In the genomic region with DNA sequence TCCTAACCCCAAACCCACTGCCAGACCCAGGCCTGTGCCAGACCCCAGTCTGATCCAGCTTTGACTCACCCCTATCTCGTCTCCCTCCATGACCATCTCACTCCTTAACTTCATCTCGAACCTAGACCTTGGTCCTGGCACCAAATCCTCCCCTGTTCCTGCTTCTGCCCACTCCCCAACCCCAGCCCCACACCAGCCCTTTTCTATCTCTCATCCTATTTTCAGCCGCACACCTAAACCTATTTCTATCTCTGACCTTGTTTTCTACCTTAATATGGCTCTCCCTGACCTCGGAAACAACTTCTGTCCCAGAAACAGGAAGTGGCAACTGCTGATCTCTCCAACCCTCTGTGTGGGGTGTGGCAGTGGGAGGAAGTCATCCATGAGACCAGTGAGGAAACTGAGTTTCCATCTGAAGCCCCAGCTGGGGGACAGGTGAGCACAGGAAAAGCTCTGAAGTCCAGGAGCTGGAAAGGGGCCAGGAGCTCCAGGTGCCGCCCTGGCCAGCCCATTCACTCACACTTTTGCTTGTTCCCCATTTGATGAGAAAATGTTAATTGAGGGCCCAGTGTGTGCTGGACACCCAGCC, we compare ENCODE assay signal across 11 cellular contexts. TPM values are rescaled to one million over a fixed set of nuclear protein-coding genes. Genes with fewer than 3 reads are reported as not detected.
DNase-seq lines count a peak whose midpoint lies in the region; ATAC-seq, FAIRE-seq and TF ChIP-seq lines count a peak whose summit lies in the region.
"Had no signal": no experiment of that assay in that cellular context is flagged by ENCODE, and none has a peak within 500 bp of the region (broad histone marks: within the 10 kb centered on the region; RNA-seq: fewer than 3 reads in every experiment).

No MANE protein-coding gene starts in this region.

- DNase-seq in right lobe of liver: no peak
- DNase-seq in HepG2 (ENCODE audit: low spot score): no peak
- peak; percentile 79 for DNase-seq in NOMO-1 treated with DMSO at 0.1 percent for 48 hours (lab: John Stamatoyannopoulos, UW; ENCODE audit: unreplicated experiment)
- DNase-seq in activated naive CD8-positive, alpha-beta T cell treated with anti-CD3 and anti-CD28 coated beads, Interleukin-2, amount 10 ng/mL, durations not matched to agents 7 days and 5 days: no peak
- DNase-seq in prostate gland (ENCODE audit: low spot score): no peak
- DNase-seq in NCI-H2171 treated with DMSO at 0.1 percent for 48 hours (lab: John Stamatoyannopoulos, UW): no peak
- DNase-seq: heart left ventricle had no signal

- no TSS peak for BruUV-seq in HepG2 (replicated peaks; lab: Mats Ljungman, UMichigan)

- TF ChIP-seq POLR2A in right lobe of liver (IDR thresholded peaks at IDR 0.05) (no peak), HepG2 (IDR thresholded peaks at IDR 0.05; ENCODE audit: insufficient read depth in 1 of 2, low read depth in 2 of 2, low read length in 2 of 2) (no peak), prostate gland (IDR thresholded peaks at IDR 0.05) (no peak)

- TF ChIP-seq RAD21 in HepG2 (CRISPR knock-in tag; IDR thresholded peaks at IDR 0.05): no peak

- WGBS in right lobe of liver (ENCODE audit: insufficient coverage, low coverage, low lambda C conversion rate, missing lambda C conversion rate): 49% methylated on average over 3 of the region's 5 CpGs
- WGBS in HepG2 (ENCODE audit: low lambda C conversion rate): 18% methylated on average over 5 of the region's 5 CpGs
- WGBS in thymus: 48% methylated on average over 5 of the region's 5 CpGs
- 88% methylated on average over 5 of the region's 5 CpGs for WGBS in prostate gland

- no peak overlapping the region for H2AFZ ChIP-seq in HepG2 (ENCODE audit: low read length)

- H3K4me3 Mint-ChIP-seq in activated naive CD8-positive, alpha-beta T cell treated with anti-CD3 and anti-CD28 coated beads, Interleukin-2, amount 10 ng/mL, durations not matched to agents 7 days and 5 days: peak overlapping the region; percentile 77

- no peaks in the 10 kb centered on the region for H3K79me2 ChIP-seq in HepG2 (ENCODE audit: insufficient read depth, low read length)

- no peak for TF ChIP-seq CTCF in right lobe of liver (IDR thresholded peaks at IDR 0.05)
- no peak for TF ChIP-seq CTCF in HepG2 (CRISPR knock-in tag; IDR thresholded peaks at IDR 0.05)
- no peak for TF ChIP-seq CTCF in prostate gland (IDR thresholded peaks at IDR 0.05)

- intact Hi-C loops in right lobe of liver (cut with DNase I): no loop called here
- intact Hi-C loops in HepG2 (cut with micrococcal nuclease; ENCODE audit: unreplicated experiment): no loop called here
- intact Hi-C loops in prostate gland (cut with DNase I): no loop called here

- H3K9ac ChIP-seq in HepG2 (ENCODE audit: insufficient read depth, low read depth, low read length): no peak overlapping the region

- no peak overlapping the region for H3K4me2 ChIP-seq in HepG2 (ENCODE audit: low read depth, low read length)

- H3K9me3 Mint-ChIP-seq in activated naive CD8-positive, alpha-beta T cell treated with anti-CD3 and anti-CD28 coated beads, Interleukin-2, amount 10 ng/mL, durations not matched to agents 7 days and 5 days: no peaks in the 10 kb centered on the region

- FAIRE-seq in HepG2 (lab: Jason Lieb, UNC): no peak

- H3K27me3 ChIP-seq in right lobe of liver: no peaks in the 10 kb centered on the region
- peaks cover 10 to 44% of the 10 kb centered on the region in 2 experiments; a peak in 4 of 5 replicates for H3K27me3 ChIP-seq in HepG2 (ENCODE audit: control insufficient read depth in 1 of 2, insufficient read depth in 2 of 2, low read length in 2 of 2)
- H3K27me3 ChIP-seq in thymus (ENCODE audit: control insufficient read depth, insufficient read depth): no peaks in the 10 kb centered on the region
- no peaks in the 10 kb centered on the region for H3K27me3 ChIP-seq in prostate gland (replicated peaks; ENCODE audit: insufficient read depth)

- in situ Hi-C loops in HepG2 (cut with HindIII; ENCODE audit: extremely low pct_ligation_motif_present, low pct_unique_long_range_greater_than_20kb): no loop called here

- H3K36me3 ChIP-seq in right lobe of liver: no peaks in the 10 kb centered on the region
- H3K36me3 ChIP-seq in HepG2 (replicated peaks in 1 of 2; ENCODE audit: control insufficient read depth in 1 of 2, insufficient read depth in 2 of 2, low read length in 2 of 2): no peaks in the 10 kb centered on the region
- H3K36me3 ChIP-seq in thymus (ENCODE audit: control insufficient read depth, insufficient read depth): no peaks in the 10 kb centered on the region
- H3K36me3 ChIP-seq in prostate gland: no peaks in the 10 kb centered on the region
- H3K36me3 ChIP-seq: heart left ventricle, thoracic aorta had no signal

- TF ChIP-seq EP300 in HepG2 (IDR thresholded peaks at IDR 0.05; ENCODE audit: low read depth in 2 of 2, low read length in 2 of 2) (no peak), HepG2 (CRISPR knock-in tag; IDR thresholded peaks at IDR 0.05; ENCODE audit: borderline replicate concordance) (no peak)

- ATAC-seq in right lobe of liver (peak; percentile 23 to 48 (median 33)), HepG2 (no peak), HG03520 (IDR thresholded peaks at IDR 0.05; ENCODE audit: unreplicated experiment) (no peak)
- peak; percentile 73 for ATAC-seq in activated naive CD8-positive, alpha-beta T cell treated with anti-CD3 and anti-CD28 coated beads, Interleukin-2, amount 10 ng/mL, durations not matched to agents 7 days and 5 days (ENCODE audit: low read depth)
- ATAC-seq: heart left ventricle had no signal

- H3K4me1 ChIP-seq in right lobe of liver (no peaks in the 10 kb centered on the region), HepG2 (ENCODE audit: insufficient read depth, low read length) (no peaks in the 10 kb centered on the region), thymus (ENCODE audit: control insufficient read depth, insufficient read depth, low read length) (peaks cover 9% of the 10 kb centered on the region), prostate gland (replicated peaks) (no peaks in the 10 kb centered on the region)

- POLR2A ChIA-PET in HepG2 (lab: Yijun Ruan, JAX): no interaction called here
- POLR2A ChIA-PET in activated naive CD8-positive, alpha-beta T cell treated with anti-CD3 and anti-CD28 coated beads, Interleukin-2, amount 10 ng/mL, durations not matched to agents 7 days and 5 days (lab: Charles Lee): interaction anchor here (0.6 to 3.2 kb wide), 5 partner anchors 17 to 76 kb away, joined by 3 to 16 read pairs (median 3); a partner anchor contains a TSS

- H3K27ac ChIP-seq in right lobe of liver: no peak overlapping the region
- H3K27ac ChIP-seq in HepG2 (ENCODE audit: extremely low read length, insufficient read depth, low read length): no peak overlapping the region
- peak overlapping the region; percentile 47 for H3K27ac ChIP-seq in thymus (ENCODE audit: low read depth)
- no peak overlapping the region for H3K27ac ChIP-seq in prostate gland
- H3K27ac ChIP-seq: heart left ventricle, thoracic aorta had no signal

- H3K4me1 Mint-ChIP-seq in activated naive CD8-positive, alpha-beta T cell treated with anti-CD3 and anti-CD28 coated beads, Interleukin-2, amount 10 ng/mL, durations not matched to agents 7 days and 5 days: peaks cover 43% of the 10 kb centered on the region

- H3K27me3 Mint-ChIP-seq in activated naive CD8-positive, alpha-beta T cell treated with anti-CD3 and anti-CD28 coated beads, Interleukin-2, amount 10 ng/mL, durations not matched to agents 7 days and 5 days: peaks cover 4% of the 10 kb centered on the region

- no peaks in the 10 kb centered on the region for H3K36me3 Mint-ChIP-seq in activated naive CD8-positive, alpha-beta T cell treated with anti-CD3 and anti-CD28 coated beads, Interleukin-2, amount 10 ng/mL, durations not matched to agents 7 days and 5 days

- CTCF ChIA-PET in HepG2 (lab: Yijun Ruan, JAX; ENCODE audit: low intra/inter-chr PET ratio, low total read pairs): no interaction called here

- peak overlapping the region; percentile 88 for H3K27ac Mint-ChIP-seq in activated naive CD8-positive, alpha-beta T cell treated with anti-CD3 and anti-CD28 coated beads, Interleukin-2, amount 10 ng/mL, durations not matched to agents 7 days and 5 days

- H4K20me1 ChIP-seq in HepG2 (ENCODE audit: insufficient read depth, low read length): no peaks in the 10 kb centered on the region

- H3K4me3 ChIP-seq in right lobe of liver (no peak overlapping the region), HepG2 (replicated peaks in 1 of 3; ENCODE audit: insufficient read depth in 1 of 3, low read depth in 2 of 3, low read length in 3 of 3) (no peak overlapping the region), thymus (ENCODE audit: low read length) (no peak overlapping the region), prostate gland (no peak overlapping the region)
- H3K4me3 ChIP-seq: heart left ventricle, thoracic aorta had no signal

- H3K9me3 ChIP-seq in right lobe of liver (no peaks in the 10 kb centered on the region), HepG2 (ENCODE audit: low read length) (no peaks in the 10 kb centered on the region), thymus (ENCODE audit: control insufficient read depth) (no peaks in the 10 kb centered on the region), prostate gland (no peaks in the 10 kb centered on the region)
- H3K9me3 ChIP-seq: heart left ventricle, thoracic aorta had no signal

RNA-seq across cellular contexts. Expression of a gene that starts 13.7 kb away (rescaled TPM):
- total RNA-seq in right lobe of liver: not detected
- not detected in 2 replicates for total RNA-seq in HepG2 (2016; rRNA removed; fragmentation: Illumina TruSeq; extraction: Trizol)
- total RNA-seq in HepG2 (2016; cell fraction: cytosol; rRNA removed; fragmentation: Illumina TruSeq; extraction: Trizol; ENCODE audit: low read depth): not detected in 2 replicates
- not detected in 2 replicates for total RNA-seq in HepG2 (2016; cell fraction: insoluble cytoplasmic fraction; rRNA removed; fragmentation: Illumina TruSeq; extraction: Trizol)
- not detected in 2 replicates for total RNA-seq in HepG2 (2016; cell fraction: membrane; rRNA removed; fragmentation: Illumina TruSeq; extraction: Trizol)
- not detected in 2 replicates for total RNA-seq in HepG2 (2016; cell fraction: nucleus; rRNA removed; fragmentation: Illumina TruSeq; extraction: Trizol)
- polyA plus RNA-seq in HepG2 (2011; rRNA removed): not detected in 2 replicates
- not detected in 2 replicates for polyA plus RNA-seq in HepG2 (2011; cell fraction: cytosol; rRNA removed)
- not detected in 2 replicates for polyA plus RNA-seq in HepG2 (2011; cell fraction: nucleus; rRNA removed)
- polyA plus RNA-seq in HepG2 (2012): not detected in 2 replicates
- polyA plus RNA-seq in HepG2 (2016; cell fraction: cytosol; fragmentation: Illumina TruSeq; extraction: Trizol; ENCODE audit: low read depth): not detected in 2 replicates
- not detected in 2 replicates for polyA plus RNA-seq in HepG2 (2016; cell fraction: insoluble cytoplasmic fraction; fragmentation: Illumina TruSeq; extraction: Trizol; ENCODE audit: low read depth)
- not detected in 2 replicates for polyA plus RNA-seq in HepG2 (2016; cell fraction: membrane; fragmentation: Illumina TruSeq; extraction: Trizol; ENCODE audit: low read depth)
- polyA plus RNA-seq in HepG2 (2016; cell fraction: nucleus; fragmentation: Illumina TruSeq; extraction: Trizol; ENCODE audit: insufficient read depth, low read depth): not detected in 2 replicates
- polyA minus RNA-seq in HepG2 (2011; rRNA and poly(A)+ RNA removed; ENCODE audit: low replicate concordance): not detected in 2 replicates
- polyA minus RNA-seq in HepG2 (2011; cell fraction: cytosol; rRNA and poly(A)+ RNA removed): not detected in 2 replicates
- not detected in 2 replicates for polyA minus RNA-seq in HepG2 (2011; cell fraction: nucleus; rRNA and poly(A)+ RNA removed)
- not detected for total RNA-seq in activated naive CD8-positive, alpha-beta T cell treated with anti-CD3 and anti-CD28 coated beads, Interleukin-2, amount 10 ng/mL, durations not matched to agents 7 days and 5 days
- not detected for polyA plus RNA-seq in thymus
- not detected for total RNA-seq in prostate gland
- total RNA-seq: cerebellum, heart left ventricle, thoracic aorta had no signal
- polyA plus RNA-seq: heart left ventricle had no signal

RNA-seq across cellular contexts. Expression of a gene that starts 15.7 kb away (rescaled TPM):
- not detected for total RNA-seq in right lobe of liver
- total RNA-seq in HepG2 (2016; rRNA removed; fragmentation: Illumina TruSeq; extraction: Trizol): not detected in 2 replicates
- total RNA-seq in HepG2 (2016; cell fraction: cytosol; rRNA removed; fragmentation: Illumina TruSeq; extraction: Trizol; ENCODE audit: low read depth): not detected in 2 replicates
- total RNA-seq in HepG2 (2016; cell fraction: insoluble cytoplasmic fraction; rRNA removed; fragmentation: Illumina TruSeq; extraction: Trizol): not detected in 2 replicates
- total RNA-seq in HepG2 (2016; cell fraction: membrane; rRNA removed; fragmentation: Illumina TruSeq; extraction: Trizol): not detected in 2 replicates
- total RNA-seq in HepG2 (2016; cell fraction: nucleus; rRNA removed; fragmentation: Illumina TruSeq; extraction: Trizol): not detected in 2 replicates
- not detected in 2 replicates for polyA plus RNA-seq in HepG2 (2011; rRNA removed)
- not detected in 2 replicates for polyA plus RNA-seq in HepG2 (2011; cell fraction: cytosol; rRNA removed)
- not detected in 2 replicates for polyA plus RNA-seq in HepG2 (2011; cell fraction: nucleus; rRNA removed)
- polyA plus RNA-seq in HepG2 (2012): not detected in 2 replicates
- polyA plus RNA-seq in HepG2 (2016; cell fraction: cytosol; fragmentation: Illumina TruSeq; extraction: Trizol; ENCODE audit: low read depth): not detected in 2 replicates
- polyA plus RNA-seq in HepG2 (2016; cell fraction: insoluble cytoplasmic fraction; fragmentation: Illumina TruSeq; extraction: Trizol; ENCODE audit: low read depth): not detected in 2 replicates
- polyA plus RNA-seq in HepG2 (2016; cell fraction: membrane; fragmentation: Illumina TruSeq; extraction: Trizol; ENCODE audit: low read depth): not detected in 2 replicates
- polyA plus RNA-seq in HepG2 (2016; cell fraction: nucleus; fragmentation: Illumina TruSeq; extraction: Trizol; ENCODE audit: insufficient read depth, low read depth): not detected in 2 replicates
- not detected in 2 replicates for polyA minus RNA-seq in HepG2 (2011; rRNA and poly(A)+ RNA removed; ENCODE audit: low replicate concordance)
- polyA minus RNA-seq in HepG2 (2011; cell fraction: cytosol; rRNA and poly(A)+ RNA removed): not detected in 2 replicates
- not detected in 2 replicates for polyA minus RNA-seq in HepG2 (2011; cell fraction: nucleus; rRNA and poly(A)+ RNA removed)
- not detected for total RNA-seq in activated naive CD8-positive, alpha-beta T cell treated with anti-CD3 and anti-CD28 coated beads, Interleukin-2, amount 10 ng/mL, durations not matched to agents 7 days and 5 days
- 0.05 TPM for polyA plus RNA-seq in thymus
- total RNA-seq in prostate gland: not detected
- total RNA-seq: cerebellum, heart left ventricle, thoracic aorta had no signal

RNA-seq across cellular contexts. Expression of a gene that starts 21.5 kb away (rescaled TPM):
- under 1 TPM in 1 of 6 experiments, not detected in 5; 0.32 TPM for total RNA-seq in right lobe of liver
- total RNA-seq in HepG2 (2016; rRNA removed; fragmentation: Illumina TruSeq; extraction: Trizol): not detected in 2 replicates
- total RNA-seq in HepG2 (2016; cell fraction: cytosol; rRNA removed; fragmentation: Illumina TruSeq; extraction: Trizol; ENCODE audit: low read depth): not detected in 2 replicates
- not detected in 2 replicates for total RNA-seq in HepG2 (2016; cell fraction: insoluble cytoplasmic fraction; rRNA removed; fragmentation: Illumina TruSeq; extraction: Trizol)
- not detected in 2 replicates for total RNA-seq in HepG2 (2016; cell fraction: membrane; rRNA removed; fragmentation: Illumina TruSeq; extraction: Trizol)
- not detected in 2 replicates for total RNA-seq in HepG2 (2016; cell fraction: nucleus; rRNA removed; fragmentation: Illumina TruSeq; extraction: Trizol)
- not detected in 2 replicates for polyA plus RNA-seq in HepG2 (2011; rRNA removed)
- polyA plus RNA-seq in HepG2 (2011; cell fraction: cytosol; rRNA removed): not detected in 2 replicates
- not detected in 2 replicates for polyA plus RNA-seq in HepG2 (2011; cell fraction: nucleus; rRNA removed)
- polyA plus RNA-seq in HepG2 (2012): not detected in 2 replicates
- not detected in 2 replicates for polyA plus RNA-seq in HepG2 (2016; cell fraction: cytosol; fragmentation: Illumina TruSeq; extraction: Trizol; ENCODE audit: low read depth)
- not detected in 2 replicates for polyA plus RNA-seq in HepG2 (2016; cell fraction: insoluble cytoplasmic fraction; fragmentation: Illumina TruSeq; extraction: Trizol; ENCODE audit: low read depth)
- not detected in 2 replicates for polyA plus RNA-seq in HepG2 (2016; cell fraction: membrane; fragmentation: Illumina TruSeq; extraction: Trizol; ENCODE audit: low read depth)
- polyA plus RNA-seq in HepG2 (2016; cell fraction: nucleus; fragmentation: Illumina TruSeq; extraction: Trizol; ENCODE audit: insufficient read depth, low read depth): not detected in 2 replicates
- not detected in 2 replicates for polyA minus RNA-seq in HepG2 (2011; rRNA and poly(A)+ RNA removed; ENCODE audit: low replicate concordance)
- not detected in 2 replicates for polyA minus RNA-seq in HepG2 (2011; cell fraction: cytosol; rRNA and poly(A)+ RNA removed)
- polyA minus RNA-seq in HepG2 (2011; cell fraction: nucleus; rRNA and poly(A)+ RNA removed): not detected in 2 replicates
- not detected for total RNA-seq in activated naive CD8-positive, alpha-beta T cell treated with anti-CD3 and anti-CD28 coated beads, Interleukin-2, amount 10 ng/mL, durations not matched to agents 7 days and 5 days
- polyA plus RNA-seq in thymus: 0.09 TPM
- total RNA-seq in prostate gland: 10 to 100 TPM in 1 of 2 donors, not detected in 1; 13.1 TPM
- total RNA-seq: cerebellum, heart left ventricle, thoracic aorta had no signal
- polyA plus RNA-seq: heart left ventricle had no signal

RNA-seq across cellular contexts. Expression of a gene that starts 31.8 kb away (rescaled TPM):
- total RNA-seq in right lobe of liver: under 1 TPM in 1 of 6 experiments, not detected in 5; 0.13 TPM
- total RNA-seq in HepG2 (2016; rRNA removed; fragmentation: Illumina TruSeq; extraction: Trizol): not detected in 2 replicates
- total RNA-seq in HepG2 (2016; cell fraction: cytosol; rRNA removed; fragmentation: Illumina TruSeq; extraction: Trizol; ENCODE audit: low read depth): not detected in 2 replicates
- total RNA-seq in HepG2 (2016; cell fraction: insoluble cytoplasmic fraction; rRNA removed; fragmentation: Illumina TruSeq; extraction: Trizol): 0.06 TPM in 1 of 2 replicates, not detected in the other
- total RNA-seq in HepG2 (2016; cell fraction: membrane; rRNA removed; fragmentation: Illumina TruSeq; extraction: Trizol): 0.06 TPM in 1 of 2 replicates, not detected in the other
- not detected in 2 replicates for total RNA-seq in HepG2 (2016; cell fraction: nucleus; rRNA removed; fragmentation: Illumina TruSeq; extraction: Trizol)
- polyA plus RNA-seq in HepG2 (2011; rRNA removed): 0.32 and 0.37 TPM in 2 replicates
- 0.15 and 0.22 TPM in 2 replicates for polyA plus RNA-seq in HepG2 (2011; cell fraction: cytosol; rRNA removed)
- polyA plus RNA-seq in HepG2 (2011; cell fraction: nucleus; rRNA removed): 1.9 and 2.4 TPM in 2 replicates
- 0.17 and 0.37 TPM in 2 replicates for polyA plus RNA-seq in HepG2 (2012)
- polyA plus RNA-seq in HepG2 (2016; cell fraction: cytosol; fragmentation: Illumina TruSeq; extraction: Trizol; ENCODE audit: low read depth): 0.03 and 0.05 TPM in 2 replicates
- 0.09 and 0.10 TPM in 2 replicates for polyA plus RNA-seq in HepG2 (2016; cell fraction: insoluble cytoplasmic fraction; fragmentation: Illumina TruSeq; extraction: Trizol; ENCODE audit: low read depth)
- not detected in 2 replicates for polyA plus RNA-seq in HepG2 (2016; cell fraction: membrane; fragmentation: Illumina TruSeq; extraction: Trizol; ENCODE audit: low read depth)
- 0.40 and 0.49 TPM in 2 replicates for polyA plus RNA-seq in HepG2 (2016; cell fraction: nucleus; fragmentation: Illumina TruSeq; extraction: Trizol; ENCODE audit: insufficient read depth, low read depth)
- 0.19 and 0.34 TPM in 2 replicates for polyA minus RNA-seq in HepG2 (2011; rRNA and poly(A)+ RNA removed; ENCODE audit: low replicate concordance)
- 0.40 TPM in 1 of 2 replicates, not detected in the other for polyA minus RNA-seq in HepG2 (2011; cell fraction: cytosol; rRNA and poly(A)+ RNA removed)
- 0.77 and 1.6 TPM in 2 replicates for polyA minus RNA-seq in HepG2 (2011; cell fraction: nucleus; rRNA and poly(A)+ RNA removed)
- under 1 TPM; 0.14 to 0.25 TPM for total RNA-seq in activated naive CD8-positive, alpha-beta T cell treated with anti-CD3 and anti-CD28 coated beads, Interleukin-2, amount 10 ng/mL, durations not matched to agents 7 days and 5 days
- 0.57 TPM for polyA plus RNA-seq in thymus
- under 1 TPM; 0.09 to 0.40 TPM for total RNA-seq in prostate gland

RNA-seq across cellular contexts. Expression of a gene that starts 42.1 kb away (rescaled TPM):
- total RNA-seq in right lobe of liver (10 to 100 TPM; 37.4 to 57.7 (median 43.4) TPM), HepG2 (2016; rRNA removed; fragmentation: Illumina TruSeq; extraction: Trizol) (94.9 and 110 TPM in 2 replicates), prostate gland (100 to 1,000 TPM in 1 of 2 donors, 10 to 100 TPM in 1; 93.0 to 123 TPM)
- total RNA-seq in HepG2 (2016; cell fraction: cytosol; rRNA removed; fragmentation: Illumina TruSeq; extraction: Trizol; ENCODE audit: low read depth): 60.4 and 74.8 TPM in 2 replicates
- 105 and 114 TPM in 2 replicates for total RNA-seq in HepG2 (2016; cell fraction: insoluble cytoplasmic fraction; rRNA removed; fragmentation: Illumina TruSeq; extraction: Trizol)
- total RNA-seq in HepG2 (2016; cell fraction: membrane; rRNA removed; fragmentation: Illumina TruSeq; extraction: Trizol): 77.7 and 93.8 TPM in 2 replicates
- 75.2 and 89.0 TPM in 2 replicates for total RNA-seq in HepG2 (2016; cell fraction: nucleus; rRNA removed; fragmentation: Illumina TruSeq; extraction: Trizol)
- polyA plus RNA-seq in HepG2 (2011; rRNA removed) (126 and 137 TPM in 2 replicates), thymus (130 TPM)
- 117 and 150 TPM in 2 replicates for polyA plus RNA-seq in HepG2 (2011; cell fraction: cytosol; rRNA removed)
- 281 and 313 TPM in 2 replicates for polyA plus RNA-seq in HepG2 (2011; cell fraction: nucleus; rRNA removed)
- polyA plus RNA-seq in HepG2 (2012): 108 and 121 TPM in 2 replicates
- polyA plus RNA-seq in HepG2 (2016; cell fraction: cytosol; fragmentation: Illumina TruSeq; extraction: Trizol; ENCODE audit: low read depth): 33.5 and 45.1 TPM in 2 replicates
- 86.6 and 90.0 TPM in 2 replicates for polyA plus RNA-seq in HepG2 (2016; cell fraction: insoluble cytoplasmic fraction; fragmentation: Illumina TruSeq; extraction: Trizol; ENCODE audit: low read depth)
- 42.8 and 56.0 TPM in 2 replicates for polyA plus RNA-seq in HepG2 (2016; cell fraction: membrane; fragmentation: Illumina TruSeq; extraction: Trizol; ENCODE audit: low read depth)
- polyA plus RNA-seq in HepG2 (2016; cell fraction: nucleus; fragmentation: Illumina TruSeq; extraction: Trizol; ENCODE audit: insufficient read depth, low read depth): 175 and 195 TPM in 2 replicates
- polyA minus RNA-seq in HepG2 (2011; rRNA and poly(A)+ RNA removed; ENCODE audit: low replicate concordance): 83.0 and 106 TPM in 2 replicates
- 40.9 and 42.6 TPM in 2 replicates for polyA minus RNA-seq in HepG2 (2011; cell fraction: cytosol; rRNA and poly(A)+ RNA removed)
- 50.9 and 63.0 TPM in 2 replicates for polyA minus RNA-seq in HepG2 (2011; cell fraction: nucleus; rRNA and poly(A)+ RNA removed)
- total RNA-seq in activated naive CD8-positive, alpha-beta T cell treated with anti-CD3 and anti-CD28 coated beads, Interleukin-2, amount 10 ng/mL, durations not matched to agents 7 days and 5 days: 100 to 1,000 TPM; 143 to 148 TPM

Comparison
In these comparisons a context has a peak if more than half of its experiments do, and no peak if none do; other contexts are left out.
1. ATAC-seq: peak in right lobe of liver (4 of 4) and activated naive CD8-positive, alpha-beta T cell treated with anti-CD3 and anti-CD28 coated beads, Interleukin-2, amount 10 ng/mL, durations not matched to agents 7 days and 5 days (single experiment); none in HepG2 (single experiment) and HG03520 (single experiment).